In genomic region chr2:158796606-158797005, GRCh38 we compare ENCODE assay signal across 19 cellular contexts. TPM values are rescaled to one million over a fixed set of nuclear protein-coding genes. Genes with fewer than 3 reads are reported as not detected.
"Had no signal": no experiment of that assay in that cellular context is flagged by ENCODE, and none has a peak within 500 bp of the region (broad histone marks: within the 10 kb centered on the region; RNA-seq: fewer than 3 reads in every experiment).

No MANE protein-coding gene starts in this region.

- DNase-seq: activated CD4-positive, alpha-beta memory T cell treated with anti-CD3 and anti-CD28 coated beads, Interleukin-2, amount 10 ng/mL, durations not matched to agents 7 days and 5 days; activated CD4-positive, alpha-beta T cell treated with anti-CD3 and anti-CD28 coated beads for 4 hours; activated effector memory CD4-positive, alpha-beta T cell treated with Interleukin-2 at 50 U/mL for 16 hours; activated naive CD4-positive, alpha-beta T cell treated with anti-CD3 and anti-CD28 coated beads, Interleukin-2, amount 50 U/mL, for 16 hours; activated T-cell treated with anti-CD3 and anti-CD28 coated beads, Interleukin-2, amount 50 U/mL, for 4 hours; colonic mucosa; foreskin keratinocyte; head of caudate nucleus; kidney glomerular epithelial cell; left ventricle myocardium superior; naive thymus-derived CD8-positive, alpha-beta T cell; stimulated activated CD4-positive, alpha-beta T cell treated with anti-CD3 and anti-CD28 coated beads, Interleukin-4, amount 100 ng/mL, for 4 hours; stimulated activated naive CD8-positive, alpha-beta T cell treated with anti-CD3 and anti-CD28 coated beads, Interleukin-15, Interleukin-2, amounts not matched to agents 100 U/mL and 50 U/mL, for 24 hours had no signal

- H3K27ac ChIP-seq: cardiac muscle cell, colonic mucosa, foreskin keratinocyte had no signal

- ATAC-seq: activated T-cell treated with anti-CD3 and anti-CD28 coated beads, Interleukin-2, amount 50 U/mL, for 4 hours; foreskin keratinocyte; left ventricle myocardium superior; naive thymus-derived CD8-positive, alpha-beta T cell; stimulated activated naive CD8-positive, alpha-beta T cell treated with anti-CD3 and anti-CD28 coated beads, Interleukin-15, Interleukin-2, amounts not matched to agents 100 U/mL and 50 U/mL, for 24 hours; WTC11 had no signal

- H3K9me3 ChIP-seq: colonic mucosa had no signal

- H3K4me1 ChIP-seq: colonic mucosa had no signal

- H3K4me3 ChIP-seq: cardiac muscle cell, colonic mucosa had no signal

- H3K27me3 ChIP-seq: cardiac muscle cell, colonic mucosa, foreskin keratinocyte had no signal

- H3K36me3 ChIP-seq: cardiac muscle cell, colonic mucosa had no signal

RNA-seq across cellular contexts. Expression of gene DAPL1, which starts 1.5 kb away (rescaled TPM):
- total RNA-seq: activated CD4-positive, alpha-beta memory T cell treated with anti-CD3 and anti-CD28 coated beads, Interleukin-2, amount 10 ng/mL, durations not matched to agents 7 days and 5 days; activated T-cell treated with anti-CD3 and anti-CD28 coated beads, Interleukin-2, amount 50 U/mL, for 4 hours; cardiac muscle cell; endothelial cell of umbilical vein; left ventricle myocardium superior; mucosa of gallbladder; naive thymus-derived CD8-positive, alpha-beta T cell; skeletal muscle tissue; T-helper 2 cell treated with Interferon-gamma antibody and Interleukin-4, amounts not matched to agents 100 ng/mL and 5 ng/mL, for 36 hours; WTC11 had no signal
- polyA plus RNA-seq: cardiac muscle cell; endothelial cell of umbilical vein; naive thymus-derived CD8-positive, alpha-beta T cell had no signal
